In the genomic region with DNA sequence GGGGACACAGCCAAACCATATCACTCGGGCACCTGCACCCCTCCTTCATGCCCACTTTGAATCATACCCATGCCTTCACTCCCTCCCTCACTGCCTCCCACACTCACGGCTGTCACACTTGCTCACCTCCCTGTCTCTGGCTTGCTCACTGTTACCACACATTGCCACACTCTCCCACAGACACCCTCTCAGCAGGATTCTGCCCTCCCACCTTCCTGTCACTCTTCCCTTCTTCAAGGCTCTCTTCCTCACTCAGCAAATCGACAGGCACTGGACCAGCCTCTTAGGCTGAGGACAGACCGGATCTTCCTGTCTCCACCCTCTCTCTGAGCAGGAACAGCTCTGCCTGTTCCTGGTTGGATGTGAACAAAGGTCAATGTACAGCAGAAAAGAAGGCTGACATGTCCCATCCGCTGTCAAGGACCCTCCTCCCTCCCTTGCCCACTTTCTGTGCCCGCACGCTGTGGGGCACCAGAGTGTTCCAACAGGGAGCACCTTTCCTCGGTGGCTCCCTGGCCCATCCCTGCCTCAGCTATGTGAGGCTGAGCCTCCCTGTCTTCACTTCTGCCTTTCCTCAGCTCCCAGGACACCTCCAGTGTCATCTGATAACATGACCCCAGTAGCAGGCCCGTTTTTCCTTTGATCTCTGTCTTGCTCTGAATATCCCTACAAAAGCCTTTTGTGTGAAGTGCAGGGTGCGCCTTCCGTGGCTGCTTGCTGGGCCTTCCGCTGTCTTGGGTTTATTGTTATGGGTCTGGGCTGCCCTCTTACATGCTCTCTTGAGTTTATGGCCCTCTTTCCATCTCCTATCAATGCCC, we compare ENCODE assay signal across 13 cellular contexts. TPM values are rescaled to one million over a fixed set of nuclear protein-coding genes. Genes with fewer than 3 reads are reported as not detected.
DNase-seq lines count a peak whose midpoint lies in the region; ATAC-seq and TF ChIP-seq lines count a peak whose summit lies in the region.
"Had no signal": no experiment of that assay in that cellular context is flagged by ENCODE, and none has a peak within 500 bp of the region (broad histone marks: within the 10 kb centered on the region; RNA-seq: fewer than 3 reads in every experiment).

No MANE protein-coding gene starts in this region.

- no peaks in the 10 kb centered on the region for H3K36me3 Mint-ChIP-seq in activated T-helper 17 cell treated with anti-CD3 and anti-CD28 coated beads, Interleukin-2, amount 50 U/mL, for 72 hours (ENCODE audit: low read depth)
- H3K36me3 Mint-ChIP-seq in CD4-positive, alpha-beta T cell (ENCODE audit: low read depth), result no peaks in the 10 kb centered on the region

- no CpG with 5 or more reads among the region's 12 CpGs for WGBS in neuronal stem cell (ENCODE audit: extremely low coverage in 2 of 2, insufficient read length in 2 of 2, insufficient replicate concordance in 1 of 2), 2 donors

- no peak overlapping the region for H4K8ac ChIP-seq in neuronal stem cell (ENCODE audit: low read depth, low read length)

- no peaks in the 10 kb centered on the region for H3K4me1 ChIP-seq in HEK293 (ENCODE audit: control insufficient read depth, insufficient read depth, low read length)
- peaks cover 8 to 13% of the 10 kb centered on the region in 2 donors for H3K4me1 ChIP-seq in neuronal stem cell (ENCODE audit: control insufficient read depth in 2 of 2, insufficient read depth in 1 of 2, low read depth in 1 of 2, low read length in 2 of 2)
- H3K4me1 ChIP-seq: foreskin keratinocyte had no signal

- no peak overlapping the region for H3K4me2 ChIP-seq in neuronal stem cell (ENCODE audit: insufficient read depth, low read length, poor library complexity, severe bottlenecking)

- H2BK12ac ChIP-seq in neuronal stem cell (ENCODE audit: low read length), result peak overlapping the region; percentile 49

- DNase-seq in NCI-H2196 (lab: John Stamatoyannopoulos, UW; ENCODE audit: unreplicated experiment) (peak; percentile 17), NCI-H2196 treated with DMSO at 0.1 percent for 48 hours (lab: John Stamatoyannopoulos, UW; ENCODE audit: unreplicated experiment) (no peak), neuronal stem cell (ENCODE audit: low spot score) (no peak), 8988T (no peak), NCI-H1105 treated with DMSO at 0.1 percent for 48 hours (lab: John Stamatoyannopoulos, UW) (no peak)
- DNase-seq in CD4-positive, alpha-beta T cell, result no peak
- DNase-seq: activated naive CD8-positive, alpha-beta T cell treated with anti-CD3 and anti-CD28 coated beads, Interleukin-2, amount 10 ng/mL, durations not matched to agents 7 days and 5 days; dermis blood vessel endothelial cell; foreskin keratinocyte had no signal

- H3K9me3 ChIP-seq in HEK293 (ENCODE audit: control insufficient read depth, insufficient read depth, low read depth, low read length), result no peaks in the 10 kb centered on the region
- H3K9me3 ChIP-seq in neuronal stem cell (replicated peaks in 1 of 2; ENCODE audit: control insufficient read depth in 2 of 2, insufficient read depth in 1 of 2, low read depth in 1 of 2, low read length in 2 of 2), result peaks cover 4 to 29% of the 10 kb centered on the region in 2 donors
- H3K9me3 ChIP-seq in CD4-positive, alpha-beta T cell (ENCODE audit: control insufficient read depth, low read length), result no peaks in the 10 kb centered on the region
- H3K9me3 ChIP-seq: neutrophil had no signal

- H2AK5ac ChIP-seq in neuronal stem cell (ENCODE audit: low read depth, low read length), result peak overlapping the region; percentile 72

- peak; percentile 90 for ATAC-seq in activated T-helper 17 cell treated with anti-CD3 and anti-CD28 coated beads, Interleukin-2, amount 50 U/mL, for 72 hours (replicated peaks)
- ATAC-seq in CD4-positive, alpha-beta T cell (ENCODE audit: poor library complexity), result no peak
- ATAC-seq: foreskin keratinocyte had no signal

- H3K79me1 ChIP-seq in neuronal stem cell (ENCODE audit: low read depth, low read length), result no peaks in the 10 kb centered on the region

- peak overlapping the region; percentile 5 for H3K14ac ChIP-seq in neuronal stem cell (ENCODE audit: low read length)

- no peak overlapping the region for H2BK5ac ChIP-seq in neuronal stem cell (ENCODE audit: low read length)

- H3K27ac Mint-ChIP-seq in activated T-helper 17 cell treated with anti-CD3 and anti-CD28 coated beads, Interleukin-2, amount 50 U/mL, for 72 hours, result no peak overlapping the region
- no peak overlapping the region for H3K27ac Mint-ChIP-seq in CD4-positive, alpha-beta T cell
- H3K27ac Mint-ChIP-seq: activated naive CD8-positive, alpha-beta T cell treated with anti-CD3 and anti-CD28 coated beads, Interleukin-2, amount 10 ng/mL, durations not matched to agents 7 days and 5 days had no signal

- no peaks in the 10 kb centered on the region for H3K27me3 Mint-ChIP-seq in activated T-helper 17 cell treated with anti-CD3 and anti-CD28 coated beads, Interleukin-2, amount 50 U/mL, for 72 hours
- H3K27me3 Mint-ChIP-seq in CD4-positive, alpha-beta T cell, result no peaks in the 10 kb centered on the region
- H3K27me3 Mint-ChIP-seq: activated naive CD8-positive, alpha-beta T cell treated with anti-CD3 and anti-CD28 coated beads, Interleukin-2, amount 10 ng/mL, durations not matched to agents 7 days and 5 days had no signal

- TF ChIP-seq CTCF in HEK293 (tag by site-specific recombination; IDR thresholded peaks at IDR 0.05), result no peak
- TF ChIP-seq CTCF in CD4-positive, alpha-beta T cell (IDR thresholded peaks at IDR 0.05), result no peak

- POLR2A ChIA-PET in HEK293 (lab: Yijun Ruan, JAX), result no interaction called here
- POLR2A ChIA-PET in CD4-positive, alpha-beta T cell (lab: Charles Lee), result no interaction called here

- no peaks in the 10 kb centered on the region for H3K9me3 Mint-ChIP-seq in activated T-helper 17 cell treated with anti-CD3 and anti-CD28 coated beads, Interleukin-2, amount 50 U/mL, for 72 hours
- no peaks in the 10 kb centered on the region for H3K9me3 Mint-ChIP-seq in CD4-positive, alpha-beta T cell

- H3K27ac ChIP-seq in HEK293 (ENCODE audit: extremely low read depth, low read depth, low read length) (no peak overlapping the region), neuronal stem cell (replicated peaks; ENCODE audit: low read length) (no peak overlapping the region)
- H3K27ac ChIP-seq in CD4-positive, alpha-beta T cell (ENCODE audit: low read depth, low read length), result no peak overlapping the region
- H3K27ac ChIP-seq: foreskin keratinocyte, neutrophil had no signal

- peak overlapping the region; percentile 60 for H2BK15ac ChIP-seq in neuronal stem cell (ENCODE audit: low read length)

- H3K9ac ChIP-seq in neuronal stem cell (ENCODE audit: low read depth, low read length, poor library complexity), result peak overlapping the region; percentile 9

- no peak overlapping the region for H2BK120ac ChIP-seq in neuronal stem cell (ENCODE audit: low read depth, low read length)

- intact Hi-C loops in CD4-positive, alpha-beta T cell (cut with DNase I, micrococcal nuclease), result no loop called here

- peak overlapping the region; percentile 82 for H2AFZ ChIP-seq in neuronal stem cell (ENCODE audit: low read length)

- peak overlapping the region; percentile 32 for H3K23ac ChIP-seq in neuronal stem cell (ENCODE audit: low read depth, low read length, poor library complexity)

- H4K91ac ChIP-seq in neuronal stem cell (ENCODE audit: low read depth, low read length, poor library complexity), result no peak overlapping the region

- peaks cover 5% of the 10 kb centered on the region for H3K4me1 Mint-ChIP-seq in activated T-helper 17 cell treated with anti-CD3 and anti-CD28 coated beads, Interleukin-2, amount 50 U/mL, for 72 hours
- no peaks in the 10 kb centered on the region for H3K4me1 Mint-ChIP-seq in CD4-positive, alpha-beta T cell (ENCODE audit: low read depth)

- no peak overlapping the region for H3K4me3 ChIP-seq in HEK293 (ENCODE audit: low read depth, low read length)
- H3K4me3 ChIP-seq in neuronal stem cell (ENCODE audit: low read length in 2 of 2), result peak overlapping the region; percentile 21

- H3K4ac ChIP-seq in neuronal stem cell (ENCODE audit: low read length), result peak overlapping the region; percentile 45

- H3K27me3 ChIP-seq in neuronal stem cell (ENCODE audit: control insufficient read depth in 3 of 3, insufficient read depth in 3 of 3, low read depth in 1 of 3, low read length in 3 of 3), result no peaks in the 10 kb centered on the region
- no peaks in the 10 kb centered on the region for H3K27me3 ChIP-seq in CD4-positive, alpha-beta T cell (ENCODE audit: control insufficient read depth, insufficient read depth, low read length)
- H3K27me3 ChIP-seq: neutrophil had no signal

- CTCF ChIA-PET in HEK293 (lab: Yijun Ruan, JAX), result no interaction called here
- CTCF ChIA-PET in CD4-positive, alpha-beta T cell (lab: Charles Lee), result no interaction called here

- H3K18ac ChIP-seq in neuronal stem cell (ENCODE audit: low read length), result peak overlapping the region; percentile 81

- no peaks in the 10 kb centered on the region for H3K36me3 ChIP-seq in HEK293 (ENCODE audit: control insufficient read depth in 2 of 2, insufficient read depth in 1 of 2, low read length in 2 of 2)
- no peaks in the 10 kb centered on the region for H3K36me3 ChIP-seq in neuronal stem cell (replicated peaks in 1 of 2; ENCODE audit: control insufficient read depth in 2 of 2, insufficient read depth in 2 of 2, low read length in 2 of 2)
- H3K36me3 ChIP-seq: neutrophil had no signal

- no peak overlapping the region for H3K4me3 Mint-ChIP-seq in activated T-helper 17 cell treated with anti-CD3 and anti-CD28 coated beads, Interleukin-2, amount 50 U/mL, for 72 hours
- H3K4me3 Mint-ChIP-seq in CD4-positive, alpha-beta T cell, result no peak overlapping the region
- H3K4me3 Mint-ChIP-seq: activated naive CD8-positive, alpha-beta T cell treated with anti-CD3 and anti-CD28 coated beads, Interleukin-2, amount 10 ng/mL, durations not matched to agents 7 days and 5 days had no signal

TF ChIP-seq in HEK293, 187 proteins besides CTCF, POLR2A, EP300 and RAD21 (continues in another document):
- TF ChIP-seq ZFHX2 (tag by site-specific recombination; conservative IDR thresholded peaks at IDR 0.05) (peak; percentile 98), FEZF1 (tag by site-specific recombination; IDR thresholded peaks at IDR 0.05) (no peak), ZNF174 (tag by site-specific recombination; IDR thresholded peaks at IDR 0.05) (no peak), MEIS1 (CRISPR knock-in tag; IDR thresholded peaks at IDR 0.05; ENCODE audit: borderline replicate concordance) (no peak), ZNF600 (tag by site-specific recombination; IDR thresholded peaks at IDR 0.05) (no peak), ZEB2 (tag by site-specific recombination; IDR thresholded peaks at IDR 0.05) (no peak), TCF7L2 (IDR thresholded peaks at IDR 0.05; ENCODE audit: borderline replicate concordance, low read depth, low read length) (no peak)

RNA-seq across cellular contexts. Expression of gene CCDC182, which starts 47.0 kb away (rescaled TPM):
- total RNA-seq in activated T-helper 17 cell treated with anti-CD3 and anti-CD28 coated beads, Interleukin-2, amount 50 U/mL, for 72 hours, result not detected
- not detected for polyA plus RNA-seq in neuronal stem cell (2013, experiment 1 of 2)
- polyA plus RNA-seq in neuronal stem cell (2013, experiment 2 of 2), result not detected
- total RNA-seq in CD4-positive, alpha-beta T cell, result not detected
- total RNA-seq: activated naive CD8-positive, alpha-beta T cell treated with anti-CD3 and anti-CD28 coated beads, Interleukin-2, amount 10 ng/mL, durations not matched to agents 7 days and 5 days; Daoy; dermis blood vessel endothelial cell; foreskin keratinocyte had no signal
- polyA plus RNA-seq: foreskin keratinocyte had no signal
